In genomic region chr1:224859651-224860050, GRCh38 we compare ENCODE assay signal across 22 cellular contexts.
"Had no signal": no experiment of that assay in that cellular context is flagged by ENCODE, and none has a peak within 500 bp of the region (broad histone marks: within the 10 kb centered on the region; RNA-seq: fewer than 3 reads in every experiment).

No MANE protein-coding gene starts in this region.

- H3K36me3 ChIP-seq: adrenal gland, brain microvascular endothelial cell, thoracic aorta, uterus had no signal

- H3K27ac Mint-ChIP-seq: activated CD8-positive, alpha-beta memory T cell treated with anti-CD3 and anti-CD28 coated beads, Interleukin-2, amount 10 ng/mL, durations not matched to agents 7 days and 5 days; activated naive CD4-positive, alpha-beta T cell treated with anti-CD3 and anti-CD28 coated beads for 36 hours; activated naive CD8-positive, alpha-beta T cell treated with anti-CD3 and anti-CD28 coated beads for 36 hours; naive thymus-derived CD4-positive, alpha-beta T cell; type B pancreatic cell; WTC11 had no signal

- H3K27ac ChIP-seq: adrenal gland, brain microvascular endothelial cell, parathyroid adenoma, psoas muscle, thoracic aorta, uterus had no signal

- DNase-seq: activated CD4-positive, alpha-beta T cell treated with anti-CD3 and anti-CD28 coated beads, Interleukin-2, amount 50 U/mL, for 48 hours; activated CD8-positive, alpha-beta memory T cell treated with anti-CD3 and anti-CD28 coated beads, Interleukin-2, amount 10 ng/mL, durations not matched to agents 7 days and 5 days; activated effector memory CD4-positive, alpha-beta T cell treated with anti-CD3 and anti-CD28 coated beads, Interleukin-2, amount 50 U/mL, for 16 hours; activated naive CD4-positive, alpha-beta T cell treated with anti-CD3 and anti-CD28 coated beads for 36 hours; activated naive CD8-positive, alpha-beta T cell treated with anti-CD3 and anti-CD28 coated beads for 36 hours; adrenal gland; brain microvascular endothelial cell; central memory CD4-positive, alpha-beta T cell; head of caudate nucleus; left cardiac atrium; left ventricle myocardium superior; naive thymus-derived CD4-positive, alpha-beta T cell; occipital lobe; psoas muscle; stimulated activated CD4-positive, alpha-beta T cell treated with anti-CD3 and anti-CD28 coated beads, Interleukin-15, amount 100 ng/mL, for 24 hours; stimulated activated CD4-positive, alpha-beta T cell treated with anti-CD3 and anti-CD28 coated beads, Interleukin-2, amount 100 ng/mL, for 24 hours; stimulated activated naive CD4-positive, alpha-beta T cell treated with Interleukin-2 at 50 U/mL for 16 hours; uterus had no signal

- H3K4me1 Mint-ChIP-seq: activated naive CD8-positive, alpha-beta T cell treated with anti-CD3 and anti-CD28 coated beads for 36 hours; naive thymus-derived CD4-positive, alpha-beta T cell; WTC11 had no signal

- H3K4me1 ChIP-seq: adrenal gland, parathyroid adenoma, psoas muscle, uterus had no signal

- ATAC-seq: activated CD8-positive, alpha-beta memory T cell treated with anti-CD3 and anti-CD28 coated beads, Interleukin-2, amount 10 ng/mL, durations not matched to agents 7 days and 5 days; left cardiac atrium; left ventricle myocardium superior; naive thymus-derived CD4-positive, alpha-beta T cell; psoas muscle; WTC11 had no signal

- H3K9ac ChIP-seq: parathyroid adenoma had no signal

- H3K4me3 ChIP-seq: adrenal gland, psoas muscle, thoracic aorta, uterus had no signal

- H3K36me3 Mint-ChIP-seq: activated CD8-positive, alpha-beta memory T cell treated with anti-CD3 and anti-CD28 coated beads, Interleukin-2, amount 10 ng/mL, durations not matched to agents 7 days and 5 days; activated naive CD8-positive, alpha-beta T cell treated with anti-CD3 and anti-CD28 coated beads for 36 hours; naive thymus-derived CD4-positive, alpha-beta T cell; type B pancreatic cell; WTC11 had no signal

- H3K4me3 Mint-ChIP-seq: activated CD8-positive, alpha-beta memory T cell treated with anti-CD3 and anti-CD28 coated beads, Interleukin-2, amount 10 ng/mL, durations not matched to agents 7 days and 5 days; activated naive CD4-positive, alpha-beta T cell treated with anti-CD3 and anti-CD28 coated beads for 36 hours; activated naive CD8-positive, alpha-beta T cell treated with anti-CD3 and anti-CD28 coated beads for 36 hours; naive thymus-derived CD4-positive, alpha-beta T cell; type B pancreatic cell; WTC11 had no signal

- H2AFZ ChIP-seq: parathyroid adenoma had no signal

- H3K9me3 Mint-ChIP-seq: activated naive CD4-positive, alpha-beta T cell treated with anti-CD3 and anti-CD28 coated beads for 36 hours; activated naive CD8-positive, alpha-beta T cell treated with anti-CD3 and anti-CD28 coated beads for 36 hours; type B pancreatic cell had no signal

- H3K9me3 ChIP-seq: adrenal gland, psoas muscle, thoracic aorta, uterus had no signal

- H3K79me2 ChIP-seq: parathyroid adenoma had no signal

- H3K27me3 ChIP-seq: brain microvascular endothelial cell, uterus had no signal
